In genomic region chr12:123976227-123976826, GRCh38 we compare ENCODE assay signal across 22 cellular contexts.
"Had no signal": no experiment of that assay in that cellular context is flagged by ENCODE, and none has a peak within 500 bp of the region (broad histone marks: within the 10 kb centered on the region; RNA-seq: fewer than 3 reads in every experiment).

No MANE protein-coding gene starts in this region.

- H3K27me3 Mint-ChIP-seq: activated naive CD4-positive, alpha-beta T cell treated with anti-CD3 and anti-CD28 coated beads, Interleukin-2, amount 50 U/mL, for 24 hours; natural killer cell treated with Interleukin-12 subunit alpha and Interleukin-12 subunit beta and Interleukin-15 and Interleukin-18, amount 100 ng/mL, for 72 hours had no signal

- H3K4me3 Mint-ChIP-seq: activated CD8-positive, alpha-beta T cell treated with anti-CD3 and anti-CD28 coated beads, Interleukin-2, amount 10 ng/mL, durations not matched to agents 7 days and 5 days; natural killer cell treated with Interleukin-12 subunit alpha and Interleukin-12 subunit beta and Interleukin-15 and Interleukin-18, amount 100 ng/mL, for 72 hours had no signal

- ATAC-seq: activated CD8-positive, alpha-beta T cell treated with anti-CD3 and anti-CD28 coated beads, Interleukin-2, amount 10 ng/mL, durations not matched to agents 7 days and 5 days; left ventricle myocardium superior; natural killer cell treated with Interleukin-12 subunit alpha and Interleukin-12 subunit beta and Interleukin-15 and Interleukin-18, amount 100 ng/mL, for 72 hours had no signal

- H3K27me3 ChIP-seq: brain microvascular endothelial cell, esophagus muscularis mucosa, thyroid gland had no signal

- H3K9me3 ChIP-seq: esophagus muscularis mucosa, prostate gland, thyroid gland had no signal

- H3K4me3 ChIP-seq: esophagus muscularis mucosa, prostate gland, thyroid gland had no signal

- H3K27ac Mint-ChIP-seq: activated CD8-positive, alpha-beta T cell treated with anti-CD3 and anti-CD28 coated beads, Interleukin-2, amount 10 ng/mL, durations not matched to agents 7 days and 5 days; activated naive CD4-positive, alpha-beta T cell treated with anti-CD3 and anti-CD28 coated beads, Interleukin-2, amount 50 U/mL, for 24 hours; activated T-helper 1 cell treated with anti-CD3 and anti-CD28 coated beads, Interleukin-12 subunit alpha, Interleukin-12 subunit beta, Interleukin-2, Interleukin-4 antibody, amounts not matched to agents 30 ng/mL and 10 ng/mL and 1 ng/mL, durations not matched to agents 14 hours and 24 hours and 36 hours; natural killer cell treated with Interleukin-12 subunit alpha and Interleukin-12 subunit beta and Interleukin-15 and Interleukin-18, amount 100 ng/mL, for 72 hours had no signal

- H3K27ac ChIP-seq: brain microvascular endothelial cell, esophagus muscularis mucosa, prostate gland, thyroid gland had no signal

- H3K9me3 Mint-ChIP-seq: activated naive CD4-positive, alpha-beta T cell treated with anti-CD3 and anti-CD28 coated beads, Interleukin-2, amount 50 U/mL, for 24 hours; activated T-helper 1 cell treated with anti-CD3 and anti-CD28 coated beads, Interleukin-12 subunit alpha, Interleukin-12 subunit beta, Interleukin-2, Interleukin-4 antibody, amounts not matched to agents 30 ng/mL and 10 ng/mL and 1 ng/mL, durations not matched to agents 14 hours and 24 hours and 36 hours; natural killer cell treated with Interleukin-12 subunit alpha and Interleukin-12 subunit beta and Interleukin-15 and Interleukin-18, amount 100 ng/mL, for 72 hours had no signal

- H3K36me3 ChIP-seq: brain microvascular endothelial cell, prostate gland had no signal

- DNase-seq: activated CD4-positive, alpha-beta T cell treated with anti-CD3 and anti-CD28 coated beads for 1 hour; activated CD4-positive, alpha-beta T cell treated with anti-CD3 and anti-CD28 coated beads, Interleukin-2, amount 50 U/mL, for 1 hour; activated CD8-positive, alpha-beta T cell treated with anti-CD3 and anti-CD28 coated beads, Interleukin-2, amount 10 ng/mL, durations not matched to agents 7 days and 5 days; activated gamma-delta T cell treated with Interleukin-2 at 50 U/mL for 16 hours; anterior cingulate cortex; brain microvascular endothelial cell; caudate nucleus; effector memory CD4-positive, alpha-beta T cell; hypothalamus; left ventricle myocardium superior; occipital lobe; stimulated activated CD4-positive, alpha-beta T cell treated with anti-CD3 and anti-CD28 coated beads, Interleukin-2, amount 100 ng/mL, for 48 hours; stimulated activated CD8-positive, alpha-beta memory T cell treated with anti-CD3 and anti-CD28 coated beads, Interleukin-4, amount 100 ng/mL, for 48 hours; stimulated activated naive CD4-positive, alpha-beta T cell; substantia nigra; SW 1271; thyroid gland had no signal
